ENCODE assay signal across 16 cellular contexts in the genomic region with DNA sequence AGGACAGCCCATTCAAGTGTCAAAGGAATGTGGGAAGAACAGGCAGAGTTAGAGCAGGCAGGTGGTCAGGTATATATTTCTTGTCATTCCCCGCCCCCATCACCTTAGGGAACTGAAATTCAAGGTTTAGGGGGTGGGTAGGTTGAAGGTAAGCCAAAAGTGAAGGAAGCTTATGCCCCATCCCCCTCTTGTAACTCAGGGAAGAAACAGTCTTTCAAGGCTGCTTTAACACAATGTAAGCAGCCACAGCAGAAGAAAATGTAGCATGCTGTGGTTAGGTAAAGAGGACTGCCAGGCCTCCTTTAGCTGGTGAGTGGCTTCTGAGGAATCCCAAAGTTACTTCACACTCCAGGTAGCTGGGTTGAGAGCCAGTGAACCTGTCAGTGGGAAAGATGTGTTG.
"Had no signal": no experiment of that assay in that cellular context is flagged by ENCODE, and none has a peak within 500 bp of the region (broad histone marks: within the 10 kb centered on the region; RNA-seq: fewer than 3 reads in every experiment).

No MANE protein-coding gene starts in this region.

- H3K27me3 ChIP-seq: cardiac muscle cell, colonic mucosa, ovary, testis had no signal

- H3K27ac ChIP-seq: cardiac muscle cell, colonic mucosa, ovary, testis had no signal

- H3K4me1 ChIP-seq: colonic mucosa, testis had no signal

- FAIRE-seq: islet of Langerhans had no signal

- H3K9me3 ChIP-seq: colonic mucosa, ovary, testis had no signal

- DNase-seq: activated CD4-positive, alpha-beta memory T cell treated with anti-CD3 and anti-CD28 coated beads, Interleukin-2, amount 10 ng/mL, durations not matched to agents 7 days and 5 days; activated CD4-positive, alpha-beta T cell treated with anti-CD3 and anti-CD28 coated beads for 1 hour; activated gamma-delta T cell; activated T-cell treated with anti-CD3 and anti-CD28 coated beads, Interleukin-2, amount 50 U/mL, for 48 hours; amygdala; colonic mucosa; effector CD8-positive, alpha-beta T cell; erythroblast; hippocampal formation; ovary; retina; stimulated activated CD4-positive, alpha-beta T cell treated with anti-CD3 and anti-CD28 coated beads, Interleukin-4, amount 100 ng/mL, for 4 hours; stimulated activated naive CD8-positive, alpha-beta T cell treated with anti-CD3 and anti-CD28 coated beads, Interleukin-15, amount 100 ng/mL, for 72 hours; testis had no signal

- H3K36me3 ChIP-seq: cardiac muscle cell, colonic mucosa, ovary had no signal

- H3K4me3 ChIP-seq: cardiac muscle cell, colonic mucosa, ovary, testis had no signal

- ATAC-seq: stimulated activated naive CD8-positive, alpha-beta T cell treated with anti-CD3 and anti-CD28 coated beads, Interleukin-15, amount 100 ng/mL, for 72 hours had no signal
